Comparison of ENCODE assay signal across 20 cellular contexts in genomic region chr6:150314230-150315188, GRCh38. TPM values are rescaled to one million over a fixed set of nuclear protein-coding genes. Genes with fewer than 3 reads are reported as not detected.
DNase-seq lines count a peak whose midpoint lies in the region; ATAC-seq, FAIRE-seq and TF ChIP-seq lines count a peak whose summit lies in the region.
"Had no signal": no experiment of that assay in that cellular context is flagged by ENCODE, and none has a peak within 500 bp of the region (broad histone marks: within the 10 kb centered on the region; RNA-seq: fewer than 3 reads in every experiment).

No MANE protein-coding gene starts in this region.

- DNase-seq in HepG2 (ENCODE audit: low spot score) (no peak), right lobe of liver (no peak), NCI-H2107 (lab: John Stamatoyannopoulos, UW) (peak; percentile 7), NCI-H146 (lab: John Stamatoyannopoulos, UW) (no peak), GM13977 (ENCODE audit: low spot score) (no peak), KG1 (lab: John Stamatoyannopoulos, UW) (no peak)
- DNase-seq: AML-193; CD4-positive, alpha-beta T cell; EL; HFFc6; NCI-H2081 had no signal

- H3K27ac ChIP-seq in HepG2 (ENCODE audit: extremely low read length, insufficient read depth, low read length) (no peak overlapping the region), right lobe of liver (no peak overlapping the region), angular gyrus (ENCODE audit: low read depth, low read length) (peak overlapping the region; percentile 10)

- no peak for ATAC-seq in HepG2
- no peak for ATAC-seq in right lobe of liver
- ATAC-seq in HG02798 (IDR thresholded peaks at IDR 0.05; ENCODE audit: poor library complexity, unreplicated experiment): no peak

- TF ChIP-seq EP300 in HepG2 (IDR thresholded peaks at IDR 0.05; ENCODE audit: low read depth in 2 of 2, low read length in 2 of 2): no peak
- TF ChIP-seq EP300 in HepG2 (CRISPR knock-in tag; IDR thresholded peaks at IDR 0.05; ENCODE audit: borderline replicate concordance): no peak

- no peaks in the 10 kb centered on the region for H3K79me2 ChIP-seq in HepG2 (ENCODE audit: insufficient read depth, low read length)

- no peak overlapping the region for H3K9ac ChIP-seq in HepG2 (ENCODE audit: insufficient read depth, low read depth, low read length)

- in situ Hi-C loops in HepG2 (cut with HindIII; ENCODE audit: extremely low pct_ligation_motif_present, low pct_unique_long_range_greater_than_20kb): no loop called here
- in situ Hi-C loops in GM13977 (cut with MboI; ENCODE audit: low pct_unique_long_range_greater_than_20kb, low sequenced_read_pairs, unreplicated experiment): no loop called here

- H3K36me3 ChIP-seq in HepG2 (replicated peaks in 1 of 2; ENCODE audit: control insufficient read depth in 1 of 2, insufficient read depth in 2 of 2, low read length in 2 of 2) (no peaks in the 10 kb centered on the region), right lobe of liver (no peaks in the 10 kb centered on the region)

- no peak for TF ChIP-seq CTCF in HepG2 (CRISPR knock-in tag; IDR thresholded peaks at IDR 0.05)
- no peak for TF ChIP-seq CTCF in right lobe of liver (IDR thresholded peaks at IDR 0.05)
- TF ChIP-seq CTCF in GM13977 (IDR thresholded peaks at IDR 0.05; ENCODE audit: extremely low read depth, insufficient read depth, missing control alignments): no peak

- intact Hi-C loops in HepG2 (cut with micrococcal nuclease; ENCODE audit: unreplicated experiment) (no loop called here), right lobe of liver (cut with DNase I) (no loop called here)

- no peaks in the 10 kb centered on the region for H3K4me1 ChIP-seq in HepG2 (ENCODE audit: insufficient read depth, low read length)
- H3K4me1 ChIP-seq in right lobe of liver: no peaks in the 10 kb centered on the region

- TF ChIP-seq RAD21 in HepG2 (CRISPR knock-in tag; IDR thresholded peaks at IDR 0.05): no peak

- H3K4me3 ChIP-seq in HepG2 (replicated peaks in 1 of 3; ENCODE audit: insufficient read depth in 1 of 3, low read depth in 2 of 3, low read length in 3 of 3): no peak overlapping the region
- H3K4me3 ChIP-seq in right lobe of liver: no peak overlapping the region

- no peak overlapping the region for H3K4me2 ChIP-seq in HepG2 (ENCODE audit: low read depth, low read length)

- POLR2A ChIA-PET in HepG2 (lab: Yijun Ruan, JAX): no interaction called here

- no peak for TF ChIP-seq POLR2A in HepG2 (IDR thresholded peaks at IDR 0.05; ENCODE audit: insufficient read depth in 1 of 2, low read depth in 2 of 2, low read length in 2 of 2)
- no peak for TF ChIP-seq POLR2A in right lobe of liver (IDR thresholded peaks at IDR 0.05)

- H3K9me3 ChIP-seq in HepG2 (ENCODE audit: low read length) (no peaks in the 10 kb centered on the region), right lobe of liver (no peaks in the 10 kb centered on the region)

- no TSS peak for BruUV-seq in HepG2 (replicated peaks; lab: Mats Ljungman, UMichigan)

- H2AFZ ChIP-seq in HepG2 (ENCODE audit: low read length): no peak overlapping the region

- CTCF ChIA-PET in HepG2 (lab: Yijun Ruan, JAX; ENCODE audit: low intra/inter-chr PET ratio, low total read pairs): no interaction called here

- no peaks in the 10 kb centered on the region; a peak in 1 of 5 replicates for H3K27me3 ChIP-seq in HepG2 (ENCODE audit: control insufficient read depth in 1 of 2, insufficient read depth in 2 of 2, low read length in 2 of 2)
- H3K27me3 ChIP-seq in right lobe of liver: no peaks in the 10 kb centered on the region

- no peak for FAIRE-seq in HepG2 (lab: Jason Lieb, UNC)
- FAIRE-seq: D721Med, H1 had no signal

- WGBS in HepG2 (ENCODE audit: low lambda C conversion rate): 4% methylated on average over 5 of the region's 5 CpGs
- WGBS in right lobe of liver (ENCODE audit: insufficient coverage, low coverage, low lambda C conversion rate, missing lambda C conversion rate): 45% methylated on average over 3 of the region's 5 CpGs

- no peaks in the 10 kb centered on the region for H4K20me1 ChIP-seq in HepG2 (ENCODE audit: insufficient read depth, low read length)

TF ChIP-seq in HepG2, 621 proteins besides CTCF, POLR2A, EP300 and RAD21:
- TF ChIP-seq PCBP2 (optimal IDR thresholded peaks at IDR 0.05; ENCODE audit: low read depth, low read length, poor library complexity, severe bottlenecking) (peak; percentile 92), HNRNPH1 (optimal IDR thresholded peaks at IDR 0.05; ENCODE audit: low read depth, low read length) (no peak)

RNA-seq across cellular contexts. Expression of gene IYD, which starts 54.3 kb away (rescaled TPM):
- 0.46 and 0.52 TPM in 2 replicates for total RNA-seq in HepG2 (2016; rRNA removed; fragmentation: Illumina TruSeq; extraction: Trizol)
- 0.09 TPM in 1 of 2 replicates, not detected in the other for total RNA-seq in HepG2 (2016; cell fraction: cytosol; rRNA removed; fragmentation: Illumina TruSeq; extraction: Trizol; ENCODE audit: low read depth)
- total RNA-seq in HepG2 (2016; cell fraction: insoluble cytoplasmic fraction; rRNA removed; fragmentation: Illumina TruSeq; extraction: Trizol): 0.17 and 0.31 TPM in 2 replicates
- 0.03 TPM in 1 of 2 replicates, not detected in the other for total RNA-seq in HepG2 (2016; cell fraction: membrane; rRNA removed; fragmentation: Illumina TruSeq; extraction: Trizol)
- total RNA-seq in HepG2 (2016; cell fraction: nucleus; rRNA removed; fragmentation: Illumina TruSeq; extraction: Trizol): 0.03 and 0.66 TPM in 2 replicates
- 0.01 TPM in 2 replicates for polyA plus RNA-seq in HepG2 (2011; rRNA removed)
- polyA plus RNA-seq in HepG2 (2011; cell fraction: cytosol; rRNA removed): 0.01 TPM in 2 replicates
- polyA plus RNA-seq in HepG2 (2011; cell fraction: nucleus; rRNA removed): 0.03 TPM in 1 of 2 replicates, not detected in the other
- 0.04 and 0.21 TPM in 2 replicates for polyA plus RNA-seq in HepG2 (2012)
- polyA plus RNA-seq in HepG2 (2016; cell fraction: cytosol; fragmentation: Illumina TruSeq; extraction: Trizol; ENCODE audit: low read depth): 0.08 TPM in 1 of 2 replicates, not detected in the other
- 0.11 and 0.13 TPM in 2 replicates for polyA plus RNA-seq in HepG2 (2016; cell fraction: insoluble cytoplasmic fraction; fragmentation: Illumina TruSeq; extraction: Trizol; ENCODE audit: low read depth)
- not detected in 2 replicates for polyA plus RNA-seq in HepG2 (2016; cell fraction: membrane; fragmentation: Illumina TruSeq; extraction: Trizol; ENCODE audit: low read depth)
- 0.15 and 0.94 TPM in 2 replicates for polyA plus RNA-seq in HepG2 (2016; cell fraction: nucleus; fragmentation: Illumina TruSeq; extraction: Trizol; ENCODE audit: insufficient read depth, low read depth)
- not detected in 2 replicates for polyA minus RNA-seq in HepG2 (2011; rRNA and poly(A)+ RNA removed; ENCODE audit: low replicate concordance)
- not detected in 2 replicates for polyA minus RNA-seq in HepG2 (2011; cell fraction: cytosol; rRNA and poly(A)+ RNA removed)
- not detected in 2 replicates for polyA minus RNA-seq in HepG2 (2011; cell fraction: nucleus; rRNA and poly(A)+ RNA removed)
- 10 to 100 TPM in 5 of 6 experiments, 1 to 10 TPM in 1; 5.8 to 21.6 (median 16.1) TPM for total RNA-seq in right lobe of liver
- total RNA-seq: CD4-positive, alpha-beta T cell; H1; HFFc6; LHCN-M2; NCI-H460; OCI-LY7; RPMI7951; T-helper 2 cell treated with Interferon-gamma antibody and Interleukin-4, amounts not matched to agents 100 ng/mL and 5 ng/mL, for 36 hours had no signal
- polyA plus RNA-seq: H1 had no signal

Comparison
In these comparisons a context has a peak if more than half of its experiments do, and no peak if none do; other contexts are left out.
1. RNA of gene IYD, which starts 54.3 kb away (total RNA-seq): 5.8 to 21.6 TPM in right lobe of liver; 0.03 to 0.66 TPM in HepG2; every median in the first group is over 4 times any median in the second.